ENCODE assay signal across 19 cellular contexts in the genomic region with DNA sequence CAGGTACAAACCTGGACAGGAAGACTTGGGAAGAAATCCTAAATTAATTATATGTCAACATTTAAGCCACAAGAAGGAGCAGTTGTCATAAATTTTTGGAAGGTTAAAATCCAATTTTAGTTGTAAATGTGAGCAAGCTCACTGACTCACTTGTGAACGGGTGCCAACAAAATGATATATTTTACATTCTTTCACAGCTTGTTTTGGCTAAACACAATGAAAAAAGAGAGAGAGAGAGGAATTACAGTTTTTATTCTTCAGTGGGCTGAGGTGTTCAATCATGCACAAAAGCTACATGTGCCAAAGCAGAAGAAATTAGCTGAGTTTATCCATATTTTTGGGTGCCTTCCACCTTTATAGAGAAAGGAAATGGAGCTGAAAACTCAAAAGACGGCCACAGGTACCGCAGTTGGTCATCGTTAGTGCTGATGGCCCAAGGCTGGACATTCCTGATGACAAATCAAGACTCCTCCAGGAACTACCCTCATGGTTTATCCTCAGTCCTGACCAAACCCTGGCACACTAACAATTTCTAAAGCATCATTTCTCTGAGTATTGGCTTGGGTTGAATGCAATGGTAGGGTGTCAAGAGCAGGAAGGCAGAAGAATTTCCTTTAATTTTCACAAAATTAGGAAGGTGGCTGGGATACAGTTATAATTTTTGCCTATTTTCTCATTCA. TPM values are rescaled to one million over a fixed set of nuclear protein-coding genes. Genes with fewer than 3 reads are reported as not detected.
DNase-seq lines count a peak whose midpoint lies in the region; ATAC-seq and TF ChIP-seq lines count a peak whose summit lies in the region.
"Had no signal": no experiment of that assay in that cellular context is flagged by ENCODE, and none has a peak within 500 bp of the region (broad histone marks: within the 10 kb centered on the region; RNA-seq: fewer than 3 reads in every experiment).

No MANE protein-coding gene starts in this region.

- ATAC-seq in GM19035 (IDR thresholded peaks at IDR 0.05; ENCODE audit: unreplicated experiment) (no peak), GM19397 (IDR thresholded peaks at IDR 0.05; ENCODE audit: unreplicated experiment) (no peak)
- ATAC-seq: activated CD4-positive, CD25-positive, alpha-beta regulatory T cell treated with anti-CD3 and anti-CD28 coated beads, Interleukin-2, amount 50 U/mL, for 24 hours had no signal

- WGBS in GM23248 (ENCODE audit: low coverage in 1 of 2, low lambda C conversion rate in 2 of 2, missing lambda C conversion rate in 2 of 2), 2 experiments, result 33 to 35% methylated on average over 4 of the region's 4 CpGs

- H3K27me3 ChIP-seq in GM23248 (replicated peaks; ENCODE audit: insufficient read depth), result peaks cover 26% of the 10 kb centered on the region
- H3K27me3 ChIP-seq: Peyer's patch, vagina had no signal

- H4K20me1 ChIP-seq in GM23248 (ENCODE audit: insufficient read depth), result no peaks in the 10 kb centered on the region

- in situ Hi-C loops in GM23248 (cut with MboI), result no loop called here

- H3K4me3 ChIP-seq in GM23248, result no peak overlapping the region
- H3K4me3 ChIP-seq: Peyer's patch, vagina had no signal

- H3K4me2 ChIP-seq in GM23248 (ENCODE audit: unreplicated experiment), result peak overlapping the region; percentile 54

- no peaks in the 10 kb centered on the region for H3K36me3 ChIP-seq in GM23248 (ENCODE audit: low read depth)
- H3K36me3 ChIP-seq: Peyer's patch, vagina had no signal

- no peaks in the 10 kb centered on the region for H3K9me3 ChIP-seq in GM23248 (ENCODE audit: low read depth)
- H3K9me3 ChIP-seq: Peyer's patch, vagina had no signal

- H2AFZ ChIP-seq in GM23248, result no peak overlapping the region
- H2AFZ ChIP-seq: parathyroid adenoma had no signal

- H3F3A ChIP-seq in GM23248 (ENCODE audit: insufficient read depth), result peaks cover 13% of the 10 kb centered on the region

- TF ChIP-seq CTCF in RWPE1 (conservative IDR thresholded peaks at IDR 0.05; ENCODE audit: low read depth), result no peak

- H3K79me2 ChIP-seq in GM23248 (ENCODE audit: insufficient read depth), result no peaks in the 10 kb centered on the region
- H3K79me2 ChIP-seq: parathyroid adenoma had no signal

- DNase-seq in GM23248, result peak; percentile 83
- DNase-seq in RWPE1 (ENCODE audit: low spot score), result peak; percentile 53
- DNase-seq in fibroblast of gingiva (ENCODE audit: low read depth), result peak; percentile 43
- peak; percentile 53 for DNase-seq in renal cortical epithelial cell (ENCODE audit: low read depth)
- no peak for DNase-seq in NCI-H1694 (lab: John Stamatoyannopoulos, UW)
- no peak for DNase-seq in stimulated activated naive CD4-positive, alpha-beta T cell (lab: John Stamatoyannopoulos, UW)
- DNase-seq: activated CD8-positive, alpha-beta memory T cell treated with anti-CD3 and anti-CD28 coated beads, Interleukin-2, amount 50 U/mL, for 48 hours; activated naive CD4-positive, alpha-beta T cell treated with anti-CD3 and anti-CD28 coated beads, Interleukin-2, amount 10 ng/mL, durations not matched to agents 7 days and 5 days; C1 segment of cervical spinal cord; DMS79 treated with DMSO at 0.1 percent for 48 hours; H9; NCI-H1436; NCI-H524 treated with DMSO at 0.1 percent for 48 hours; Peyer's patch had no signal

- POLR2A ChIA-PET in RWPE1 (lab: Yijun Ruan, JAX; ENCODE audit: low non-redundant PET), result no interaction called here

- H3K9ac ChIP-seq in GM23248, result no peak overlapping the region
- H3K9ac ChIP-seq: parathyroid adenoma had no signal

- CTCF ChIA-PET in RWPE1 (lab: Yijun Ruan, JAX), result no interaction called here

- peaks cover 26% of the 10 kb centered on the region for H3K4me1 ChIP-seq in GM23248 (ENCODE audit: insufficient read depth)
- H3K4me1 ChIP-seq: parathyroid adenoma, Peyer's patch had no signal

- no peaks in the 10 kb centered on the region for H3K9me2 ChIP-seq in GM23248 (ENCODE audit: insufficient read depth)

- H3K27ac ChIP-seq in GM23248 (no peak overlapping the region), RWPE1 (peak overlapping the region; percentile 77)
- H3K27ac ChIP-seq: parathyroid adenoma, Peyer's patch, vagina had no signal

RNA-seq across cellular contexts. Expression of a gene that starts 37.6 kb away (rescaled TPM):
- total RNA-seq in GM23248 (2014; rRNA removed; shearing (Covaris generic)), result 281 and 298 TPM in 2 replicates
- 74.0 and 76.1 TPM in 2 replicates for polyA plus RNA-seq in GM23248 (2016; fragmentation: Nextera tagmentation; extraction: Ambion mirVana)
- 20.5 and 32.2 TPM in 2 replicates for total RNA-seq in renal cortical epithelial cell

Comparison
In these comparisons a context has a peak if more than half of its experiments do, and no peak if none do; other contexts are left out.
1. DNase-seq: peak in GM23248 (single experiment), RWPE1 (single experiment), fibroblast of gingiva (single experiment) and renal cortical epithelial cell (single experiment); none in NCI-H1694 (single experiment) and stimulated activated naive CD4-positive, alpha-beta T cell (0 of 6).